In genomic region chr17:69336996-69337395, GRCh38 we compare ENCODE assay signal across 31 cellular contexts.
"Had no signal": no experiment of that assay in that cellular context is flagged by ENCODE, and none has a peak within 500 bp of the region (broad histone marks: within the 10 kb centered on the region; RNA-seq: fewer than 3 reads in every experiment).

No MANE protein-coding gene starts in this region.

- H3K27me3 ChIP-seq: brain microvascular endothelial cell, esophagus squamous epithelium had no signal

- FAIRE-seq: astrocyte, bronchial epithelial cell, endothelial cell of umbilical vein had no signal

- H3K9me3 ChIP-seq: esophagus squamous epithelium had no signal

- H3K4me1 ChIP-seq: esophagus squamous epithelium had no signal

- H3K4me3 ChIP-seq: esophagus squamous epithelium had no signal

- H3K36me3 Mint-ChIP-seq: activated naive CD8-positive, alpha-beta T cell had no signal

- H3K4me3 Mint-ChIP-seq: activated CD4-positive, alpha-beta T cell treated with anti-CD3 and anti-CD28 coated beads, Interleukin-2, amount 10 ng/mL, durations not matched to agents 7 days and 5 days; activated CD8-positive, alpha-beta T cell treated with anti-CD3 and anti-CD28 coated beads for 36 hours; activated naive CD8-positive, alpha-beta T cell; activated T-cell treated with anti-CD3 and anti-CD28 coated beads, Interleukin-2, amount 50 U/mL, for 4 hours; activated T-helper 17 cell treated with anti-CD3 and anti-CD28 coated beads, Interleukin-2, amount 50 U/mL, for 72 hours; central memory CD8-positive, alpha-beta T cell; T-helper 17 cell; T-helper 2 cell treated with Interferon-gamma antibody and Interleukin-4, amounts not matched to agents 5 μg/mL and 100 μg/mL, for 36 hours; WTC11 had no signal

- H3K36me3 ChIP-seq: brain microvascular endothelial cell, esophagus squamous epithelium had no signal

- H3K4me1 Mint-ChIP-seq: activated T-helper 17 cell treated with anti-CD3 and anti-CD28 coated beads, Interleukin-2, amount 50 U/mL, for 72 hours; central memory CD8-positive, alpha-beta T cell; T-helper 17 cell had no signal

- H3K9me3 Mint-ChIP-seq: activated CD8-positive, alpha-beta T cell treated with anti-CD3 and anti-CD28 coated beads for 36 hours; activated T-cell treated with anti-CD3 and anti-CD28 coated beads, Interleukin-2, amount 50 U/mL, for 4 hours; activated T-helper 17 cell treated with anti-CD3 and anti-CD28 coated beads, Interleukin-2, amount 50 U/mL, for 72 hours; central memory CD8-positive, alpha-beta T cell; T-helper 2 cell treated with Interferon-gamma antibody and Interleukin-4, amounts not matched to agents 5 μg/mL and 100 μg/mL, for 36 hours had no signal

- DNase-seq: activated CD4-positive, alpha-beta T cell treated with anti-CD3 and anti-CD28 coated beads for 1 hour; activated CD4-positive, alpha-beta T cell treated with anti-CD3 and anti-CD28 coated beads for 4 hours; activated CD4-positive, alpha-beta T cell treated with anti-CD3 and anti-CD28 coated beads, Interleukin-2, amount 10 ng/mL, durations not matched to agents 7 days and 5 days; activated CD4-positive, alpha-beta T cell treated with anti-CD3 and anti-CD28 coated beads, Interleukin-2, amount 50 U/mL, for 4 hours; activated CD8-positive, alpha-beta memory T cell treated with anti-CD3 and anti-CD28 coated beads for 24 hours; activated CD8-positive, alpha-beta T cell treated with anti-CD3 and anti-CD28 coated beads for 36 hours; activated effector memory CD4-positive, alpha-beta T cell treated with Interleukin-2 at 50 U/mL for 16 hours; activated gamma-delta T cell treated with Interleukin-2 at 50 U/mL for 16 hours; activated naive CD4-positive, alpha-beta T cell treated with anti-CD3 and anti-CD28 coated beads, Interleukin-2, amount 50 U/mL, for 16 hours; activated naive CD4-positive, alpha-beta T cell treated with Interleukin-2 at 50 U/mL for 16 hours; activated T-cell treated with anti-CD3 and anti-CD28 coated beads, Interleukin-2, amount 50 U/mL, for 4 hours; amniotic stem cell; anterior cingulate cortex; brain microvascular endothelial cell; effector CD8-positive, alpha-beta T cell; esophagus squamous epithelium; foreskin melanocyte; head of caudate nucleus; T-helper 1 cell; T-helper 17 cell; T1000 had no signal

- ATAC-seq: activated CD8-positive, alpha-beta T cell treated with anti-CD3 and anti-CD28 coated beads for 36 hours; activated T-cell treated with anti-CD3 and anti-CD28 coated beads, Interleukin-2, amount 50 U/mL, for 4 hours; activated T-helper 17 cell treated with anti-CD3 and anti-CD28 coated beads, Interleukin-2, amount 50 U/mL, for 72 hours; T-helper 17 cell; WTC11 had no signal

- H3K27ac ChIP-seq: brain microvascular endothelial cell, epithelial cell of prostate, esophagus squamous epithelium, VCaP had no signal

- H3K27ac Mint-ChIP-seq: activated CD4-positive, alpha-beta T cell treated with anti-CD3 and anti-CD28 coated beads, Interleukin-2, amount 10 ng/mL, durations not matched to agents 7 days and 5 days; activated CD8-positive, alpha-beta T cell treated with anti-CD3 and anti-CD28 coated beads for 36 hours; activated naive CD8-positive, alpha-beta T cell; activated T-helper 17 cell treated with anti-CD3 and anti-CD28 coated beads, Interleukin-2, amount 50 U/mL, for 72 hours; T-helper 17 cell; T-helper 2 cell treated with Interferon-gamma antibody and Interleukin-4, amounts not matched to agents 5 μg/mL and 100 μg/mL, for 36 hours; WTC11 had no signal
